In the genomic region with DNA sequence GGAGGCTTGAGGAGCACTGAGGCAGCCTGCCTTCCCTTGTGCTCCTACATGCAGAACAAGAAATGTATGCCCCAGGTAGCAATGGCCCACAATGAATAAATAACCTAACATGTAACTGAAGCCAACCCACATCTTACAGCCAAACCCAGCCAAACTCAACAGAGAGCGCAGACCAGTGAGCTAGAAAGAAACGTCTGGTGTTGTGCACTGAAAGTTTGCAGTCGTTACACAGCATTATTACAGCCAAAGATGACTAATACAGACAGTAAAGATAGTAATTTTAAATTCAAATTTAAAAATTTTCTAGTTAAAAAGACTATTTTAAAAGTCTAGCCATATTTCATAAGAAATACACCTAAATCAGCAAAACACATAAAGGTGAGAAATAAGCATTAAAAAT, we compare ENCODE assay signal across 23 cellular contexts. TPM values are rescaled to one million over a fixed set of nuclear protein-coding genes. Genes with fewer than 3 reads are reported as not detected.
DNase-seq lines count a peak whose midpoint lies in the region; ATAC-seq and TF ChIP-seq lines count a peak whose summit lies in the region.
"Had no signal": no experiment of that assay in that cellular context is flagged by ENCODE, and none has a peak within 500 bp of the region (broad histone marks: within the 10 kb centered on the region; RNA-seq: fewer than 3 reads in every experiment).

No MANE protein-coding gene starts in this region.

- peak overlapping the region; percentile 36 for H3K9ac ChIP-seq in Karpas-422 (ENCODE audit: low read length)

- no peak for ATAC-seq in left lung
- no peak for ATAC-seq in GM18498 (IDR thresholded peaks at IDR 0.05; ENCODE audit: unreplicated experiment)

- H3K4me3 ChIP-seq in GM08714 (ENCODE audit: low read length) (peak overlapping the region; percentile 48; the same call in 1 of the 2 replicates), Karpas-422 (ENCODE audit: low read length) (peak overlapping the region; percentile 5; the same call in 1 of the 2 replicates), left lung (no peak overlapping the region)
- H3K4me3 ChIP-seq: MG63, SK-N-MC had no signal

- H4K20me1 ChIP-seq in Karpas-422 (ENCODE audit: insufficient read depth, low read depth, low read length) = peaks cover 22% of the 10 kb centered on the region; the same call in 1 of the 2 replicates

- H3K9me3 ChIP-seq in Karpas-422 (ENCODE audit: low read length) (no peaks in the 10 kb centered on the region), left lung (no peaks in the 10 kb centered on the region)
- H3K9me3 ChIP-seq: MG63 had no signal

- DNase-seq in Karpas-422 (no peak), erythroblast (lab: John Stamatoyannopoulos, UW) (peak; percentile 21 to 34), left lung (no peak), NK-92 (lab: John Stamatoyannopoulos, UW; ENCODE audit: unreplicated experiment) (no peak), NCI-H748 (lab: John Stamatoyannopoulos, UW; ENCODE audit: unreplicated experiment) (no peak)
- DNase-seq: ACHN; CD4-positive, CD25-positive, alpha-beta regulatory T cell; COR-L47; DMS 273 treated with DMSO at 0.1 percent for 48 hours; DND-41; Kasumi-1; MG63; NCI-H1092; NCI-H146; NCI-H2081; NCI-H2171 treated with DMSO at 0.1 percent for 48 hours; NCI-H446 treated with DMSO at 0.1 percent for 48 hours; NCI-H69; NK-92 treated with Interleukin-12 subunit alpha and Interleukin-12 subunit beta, amount 100 ng/mL, for 24 hours; SHP77 had no signal

- peak overlapping the region; percentile 67 for H3K27ac ChIP-seq in Karpas-422 (ENCODE audit: low read length)
- H3K27ac ChIP-seq in left lung = no peak overlapping the region
- H3K27ac ChIP-seq: SK-N-MC had no signal

- H3K27me3 ChIP-seq in Karpas-422 (ENCODE audit: low read length) = no peaks in the 10 kb centered on the region
- H3K27me3 ChIP-seq in left lung = no peaks in the 10 kb centered on the region
- H3K27me3 ChIP-seq: MG63 had no signal

- no peak for TF ChIP-seq POLR2A in erythroblast (IDR thresholded peaks at IDR 0.05; ENCODE audit: low read length)

- TF ChIP-seq CTCF in left lung (IDR thresholded peaks at IDR 0.05) = no peak

- peaks cover 100% of the 10 kb centered on the region for H3K79me2 ChIP-seq in Karpas-422 (ENCODE audit: low read length)

- peak overlapping the region; percentile 61 for H3K4me2 ChIP-seq in Karpas-422 (ENCODE audit: low read depth, low read length, poor library complexity, severe bottlenecking)

- intact Hi-C loops in left lung (cut with DNase I) = no loop called here

- H3K36me3 ChIP-seq in Karpas-422 (ENCODE audit: insufficient read depth, low read length) = peaks cover 34% of the 10 kb centered on the region
- H3K36me3 ChIP-seq in left lung = no peaks in the 10 kb centered on the region
- H3K36me3 ChIP-seq: MG63 had no signal

- no peaks in the 10 kb centered on the region for H3K9me2 ChIP-seq in Karpas-422 (replicated peaks; ENCODE audit: insufficient read depth, low read length)

- no peak overlapping the region for H2AFZ ChIP-seq in Karpas-422 (ENCODE audit: low read length)

- peaks cover 97% of the 10 kb centered on the region for H3K4me1 ChIP-seq in Karpas-422 (ENCODE audit: low read length)
- peaks cover under 1 to 22% of the 10 kb centered on the region in 2 donors for H3K4me1 ChIP-seq in left lung

RNA-seq across cellular contexts. Expression of a gene that starts 11.2 kb away (rescaled TPM):
- total RNA-seq in Karpas-422 (2014; rRNA removed; shearing (Covaris generic); ENCODE audit: low replicate concordance) = 54.3 and 63.9 TPM in 2 replicates
- 10 to 100 TPM; 16.0 to 18.5 TPM for total RNA-seq in left lung

Comparison
In these comparisons a context has a peak if more than half of its experiments do, and no peak if none do; other contexts are left out.
1. H3K4me3 ChIP-seq: peak in GM08714 (single experiment) and Karpas-422 (single experiment); none in left lung (0 of 2).
2. DNase-seq: peak in erythroblast (2 of 2); none in Karpas-422 (single experiment), left lung (0 of 2), NK-92 (single experiment) and NCI-H748 (single experiment).